ENCODE assay signal across 8 cellular contexts in genomic region chr6:3825331-3825831, GRCh38. TPM values are rescaled to one million over a fixed set of nuclear protein-coding genes. Genes with fewer than 3 reads are reported as not detected.
DNase-seq lines count a peak whose midpoint lies in the region; ATAC-seq, FAIRE-seq and TF ChIP-seq lines count a peak whose summit lies in the region.

No MANE protein-coding gene starts in this region.

- H3K23ac ChIP-seq in IMR-90 (ENCODE audit: low read depth, low read length): peak overlapping the region; percentile 55

- peaks cover 11% of the 10 kb centered on the region for H3K4me1 ChIP-seq in IMR-90 (ENCODE audit: control insufficient read depth, insufficient read depth, low read length)
- peaks cover 49% of the 10 kb centered on the region for H3K4me1 ChIP-seq in HepG2 (ENCODE audit: insufficient read depth, low read length)

- H3K27me3 ChIP-seq in IMR-90 (ENCODE audit: control insufficient read depth, insufficient read depth, low read length) (no peaks in the 10 kb centered on the region), HepG2 (ENCODE audit: control insufficient read depth in 1 of 2, insufficient read depth in 2 of 2, low read length in 2 of 2) (no peaks in the 10 kb centered on the region; a peak in 1 of 5 replicates)

- peak overlapping the region; percentile 89; the same call in 2 of the 3 replicates for H2BK15ac ChIP-seq in IMR-90 (ENCODE audit: low read depth, low read length)

- POLR2A ChIA-PET in IMR-90 (lab: Charles Lee; ENCODE audit: unreplicated experiment) (interaction anchor here (0.6 to 0.9 kb wide), 4 partner anchors 10 to 17 kb away, joined by 3 to 6 read pairs (median 4); no protein-coding TSS in a partner anchor), HepG2 (lab: Yijun Ruan, JAX) (interaction anchor here (0.9 to 2.8 kb wide), 12 partner anchors 10 to 108 kb away, joined by 4 to 14 read pairs (median 6); no protein-coding TSS in a partner anchor)

- H3K9me3 ChIP-seq in IMR-90 (ENCODE audit: control insufficient read depth, insufficient read depth, low read length) (no peaks in the 10 kb centered on the region), HepG2 (ENCODE audit: low read length) (no peaks in the 10 kb centered on the region)

- no peaks in the 10 kb centered on the region for H3K79me2 ChIP-seq in HepG2 (ENCODE audit: insufficient read depth, low read length)

- peak overlapping the region; percentile 89 for H4K91ac ChIP-seq in IMR-90 (ENCODE audit: insufficient read depth, low read depth, low read length)

- peak overlapping the region; percentile 89 for H2AK5ac ChIP-seq in IMR-90 (ENCODE audit: low read depth, low read length)

- TF ChIP-seq POLR2A in IMR-90 (IDR thresholded peaks at IDR 0.05; ENCODE audit: low read depth, low read length) (no peak), HepG2 (IDR thresholded peaks at IDR 0.05; ENCODE audit: insufficient read depth in 1 of 2, low read depth in 2 of 2, low read length in 2 of 2) (no peak)

- peak overlapping the region; percentile 71 for H2AK9ac ChIP-seq in IMR-90 (replicated peaks; ENCODE audit: low read depth, low read length, poor library complexity)

- peak overlapping the region; percentile 34 for H4K5ac ChIP-seq in IMR-90 (ENCODE audit: low read depth, low read length)

- H3K4ac ChIP-seq in IMR-90 (ENCODE audit: low read depth, low read length): peak overlapping the region; percentile 99

- H2AFZ ChIP-seq in IMR-90 (replicated peaks; ENCODE audit: low read length, poor library complexity) (peak overlapping the region; percentile 81), HepG2 (ENCODE audit: low read length) (peak overlapping the region; percentile 36)

- TF ChIP-seq RAD21 in IMR-90 (IDR thresholded peaks at IDR 0.05; ENCODE audit: low read length) (no peak), HepG2 (CRISPR knock-in tag; IDR thresholded peaks at IDR 0.05) (peak; percentile 95)

- peaks cover 25% of the 10 kb centered on the region for H3K9me1 ChIP-seq in IMR-90 (ENCODE audit: insufficient read depth, low read length)

- DNase-seq in IMR-90 (peak; percentile 32), HepG2 (ENCODE audit: low spot score) (peak; percentile 77), superior temporal gyrus (ENCODE audit: extremely low spot score) (peak; percentile 23), hepatic stellate cell (ENCODE audit: low spot score) (no peak), NCI-H1930 (lab: John Stamatoyannopoulos, UW) (no peak), frontal cortex (ENCODE audit: low spot score in 2 of 2) (no peak), NOMO-1 treated with dmso at 0.1 percent for 144 hours (lab: John Stamatoyannopoulos, UW; ENCODE audit: unreplicated experiment) (no peak)

- H4K8ac ChIP-seq in IMR-90 (ENCODE audit: low read depth in 2 of 2, low read length in 2 of 2): peak overlapping the region; percentile 32 to 73

- H3K4me2 ChIP-seq in IMR-90 (ENCODE audit: low read depth, low read length): peak overlapping the region; percentile 51
- peak overlapping the region; percentile 77 for H3K4me2 ChIP-seq in HepG2 (ENCODE audit: low read depth, low read length)

- peak overlapping the region; percentile 75 for H3K14ac ChIP-seq in IMR-90 (replicated peaks; ENCODE audit: low read depth, low read length)

- peak overlapping the region; percentile 54 for H3K18ac ChIP-seq in IMR-90 (ENCODE audit: low read depth, low read length)

- H3K27ac ChIP-seq in IMR-90 (ENCODE audit: insufficient read depth, low read length) (peak overlapping the region; percentile 80), cingulate gyrus (ENCODE audit: low read depth, low read length) (peak overlapping the region; percentile 93), HepG2 (ENCODE audit: extremely low read length, insufficient read depth, low read length) (peak overlapping the region; percentile 48)

- peak; percentile 77 for FAIRE-seq in HepG2 (lab: Jason Lieb, UNC)
- no peak for FAIRE-seq in frontal cortex (lab: Jason Lieb, UNC)

- no peaks in the 10 kb centered on the region for H3K79me1 ChIP-seq in IMR-90 (ENCODE audit: low read depth in 1 of 2, low read length in 2 of 2)

- peak overlapping the region; percentile 85 for H2BK20ac ChIP-seq in IMR-90 (ENCODE audit: low read depth, low read length)

- in situ Hi-C loops in IMR-90 (cut with MboI; ENCODE audit: low sequenced_read_pairs) (no loop called here), HepG2 (cut with HindIII; ENCODE audit: extremely low pct_ligation_motif_present, low pct_unique_long_range_greater_than_20kb) (loop anchor here (5.0 kb wide), 1 partner anchor 78 kb away; no protein-coding TSS in a partner anchor)

- peak overlapping the region; percentile 99 for H2BK120ac ChIP-seq in IMR-90 (ENCODE audit: low read depth, low read length)

- BruUV-seq in IMR-90 (replicated peaks; lab: Mats Ljungman, UMichigan): no TSS peak
- BruUV-seq in HepG2 (replicated peaks; lab: Mats Ljungman, UMichigan): no TSS peak

- intact Hi-C loops in IMR-90 (cut with micrococcal nuclease) (loop anchor here (5.0 kb wide), 1 partner anchor 73 kb away; the partner anchor contains the start of gene PXDC1), HepG2 (cut with micrococcal nuclease; ENCODE audit: unreplicated experiment) (loop anchor here (1.0 to 5.0 kb wide), 5 partner anchors 12 to 165 kb away; no protein-coding TSS in a partner anchor)

- H3K36me3 ChIP-seq in IMR-90 (ENCODE audit: control insufficient read depth, insufficient read depth, low read length) (no peaks in the 10 kb centered on the region), HepG2 (replicated peaks in 1 of 2; ENCODE audit: control insufficient read depth in 1 of 2, insufficient read depth in 2 of 2, low read length in 2 of 2) (no peaks in the 10 kb centered on the region)

- H4K20me1 ChIP-seq in IMR-90 (ENCODE audit: insufficient read depth, low read length): no peaks in the 10 kb centered on the region
- H4K20me1 ChIP-seq in HepG2 (ENCODE audit: insufficient read depth, low read length): no peaks in the 10 kb centered on the region

- H3K4me3 ChIP-seq in IMR-90 (ENCODE audit: insufficient read depth, low read depth, low read length): no peak overlapping the region; the same call in 1 of the 2 replicates
- H3K4me3 ChIP-seq in HepG2 (replicated peaks in 1 of 3; ENCODE audit: insufficient read depth in 1 of 3, low read depth in 2 of 3, low read length in 3 of 3): peak overlapping the region; percentile 24 to 43 (median 31); a peak in 5 of 6 replicates

- CTCF ChIA-PET in IMR-90 (lab: Yijun Ruan, JAX): interaction anchor here (1.4 kb wide), 1 partner anchor 48 kb away, joined by 5 read pairs; no protein-coding TSS in a partner anchor
- CTCF ChIA-PET in HepG2 (lab: Yijun Ruan, JAX; ENCODE audit: low intra/inter-chr PET ratio, low total read pairs): interaction anchor here (1.1 to 2.3 kb wide), 5 partner anchors 37 to 82 kb away, joined by 3 to 11 read pairs (median 8); no protein-coding TSS in a partner anchor

- peak overlapping the region; percentile 83 for H3K56ac ChIP-seq in IMR-90 (ENCODE audit: extremely low read depth, insufficient read depth, low read length)

- dilution Hi-C loops in IMR-90 (cut with HindIII; ENCODE audit: low sequenced_read_pairs, unreplicated experiment): no loop called here

- 38% methylated on average over 5 of the region's 15 CpGs; no CpG with 5 or more reads in 1 of the 2 experiments for WGBS in IMR-90 (ENCODE audit: extremely low coverage in 2 of 2, insufficient read length in 1 of 2), 2 experiments
- WGBS in HepG2 (ENCODE audit: low lambda C conversion rate): 40% methylated on average over 15 of the region's 15 CpGs

- H3K9ac ChIP-seq in IMR-90 (ENCODE audit: low read depth, low read length): peak overlapping the region; percentile 22; the same call in 1 of the 2 replicates
- peak overlapping the region; percentile 46 for H3K9ac ChIP-seq in HepG2 (ENCODE audit: insufficient read depth, low read depth, low read length)

- peak overlapping the region; percentile 96 for H2BK5ac ChIP-seq in IMR-90 (ENCODE audit: low read depth, low read length, poor library complexity, severe bottlenecking)

- no peak for TF ChIP-seq EP300 in HepG2 (IDR thresholded peaks at IDR 0.05; ENCODE audit: low read depth in 2 of 2, low read length in 2 of 2)
- no peak for TF ChIP-seq EP300 in HepG2 (CRISPR knock-in tag; IDR thresholded peaks at IDR 0.05; ENCODE audit: borderline replicate concordance)

- ATAC-seq in IMR-90 (ENCODE audit: low read depth) (peak; percentile 29), HepG2 (peak; percentile 96)

- TF ChIP-seq CTCF in IMR-90 (conservative IDR thresholded peaks at IDR 0.05; ENCODE audit: low read depth, low read length) (peak; percentile 36), HepG2 (CRISPR knock-in tag; IDR thresholded peaks at IDR 0.05) (peak; percentile 96)

TF ChIP-seq in HepG2, 621 proteins besides CTCF, POLR2A, EP300 and RAD21 (continues in another document):
- TF ChIP-seq ZNF441 (CRISPR knock-in tag; IDR thresholded peaks at IDR 0.05; ENCODE audit: borderline replicate concordance): no peak
- TF ChIP-seq SALL1 (CRISPR knock-in tag; IDR thresholded peaks at IDR 0.05): peak; percentile 82
- no peak for TF ChIP-seq GTF2F1 (IDR thresholded peaks at IDR 0.05; ENCODE audit: low read length)

RNA-seq across cellular contexts. Expression of gene FAM50B, which starts 23.8 kb away (rescaled TPM):
- total RNA-seq in IMR-90 (2012; rRNA removed) (3.9 and 4.1 TPM in 2 replicates), HepG2 (2016; rRNA removed; fragmentation: Illumina TruSeq; extraction: Trizol) (not detected in 2 replicates), frontal cortex (22.0 TPM)
- polyA plus RNA-seq in IMR-90 (2012; rRNA removed) (7.4 and 8.0 TPM in 2 replicates), HepG2 (2011; rRNA removed) (0.05 TPM in 1 of 2 replicates, not detected in the other)
- 6.4 and 11.4 TPM in 2 replicates for polyA plus RNA-seq in IMR-90 (2012; cell fraction: cytosol; rRNA removed)
- polyA plus RNA-seq in IMR-90 (2012; cell fraction: nucleus; rRNA removed; ENCODE audit: low replicate concordance): 3.2 and 5.5 TPM in 2 replicates
- not detected in 2 replicates for total RNA-seq in HepG2 (2016; cell fraction: cytosol; rRNA removed; fragmentation: Illumina TruSeq; extraction: Trizol; ENCODE audit: low read depth)
- total RNA-seq in HepG2 (2016; cell fraction: insoluble cytoplasmic fraction; rRNA removed; fragmentation: Illumina TruSeq; extraction: Trizol): not detected in 2 replicates
- total RNA-seq in HepG2 (2016; cell fraction: membrane; rRNA removed; fragmentation: Illumina TruSeq; extraction: Trizol): not detected in 2 replicates
- total RNA-seq in HepG2 (2016; cell fraction: nucleus; rRNA removed; fragmentation: Illumina TruSeq; extraction: Trizol): not detected in 2 replicates
- polyA plus RNA-seq in HepG2 (2011; cell fraction: cytosol; rRNA removed): not detected in 2 replicates
- polyA plus RNA-seq in HepG2 (2011; cell fraction: nucleus; rRNA removed): 0.07 TPM in 1 of 2 replicates, not detected in the other
- not detected in 2 replicates for polyA plus RNA-seq in HepG2 (2012)
- not detected in 2 replicates for polyA plus RNA-seq in HepG2 (2016; cell fraction: cytosol; fragmentation: Illumina TruSeq; extraction: Trizol; ENCODE audit: low read depth)
- not detected in 2 replicates for polyA plus RNA-seq in HepG2 (2016; cell fraction: insoluble cytoplasmic fraction; fragmentation: Illumina TruSeq; extraction: Trizol; ENCODE audit: low read depth)
- not detected in 2 replicates for polyA plus RNA-seq in HepG2 (2016; cell fraction: membrane; fragmentation: Illumina TruSeq; extraction: Trizol; ENCODE audit: low read depth)
- polyA plus RNA-seq in HepG2 (2016; cell fraction: nucleus; fragmentation: Illumina TruSeq; extraction: Trizol; ENCODE audit: insufficient read depth, low read depth): not detected in 2 replicates
- polyA minus RNA-seq in HepG2 (2011; rRNA and poly(A)+ RNA removed; ENCODE audit: low replicate concordance): 2.4 TPM in 1 of 2 replicates, not detected in the other
- not detected in 2 replicates for polyA minus RNA-seq in HepG2 (2011; cell fraction: cytosol; rRNA and poly(A)+ RNA removed)
- polyA minus RNA-seq in HepG2 (2011; cell fraction: nucleus; rRNA and poly(A)+ RNA removed): not detected in 2 replicates

Comparison
In these comparisons a context has a peak if more than half of its experiments do, and no peak if none do; other contexts are left out.
1. DNase-seq: peak in IMR-90 (single experiment), HepG2 (single experiment) and superior temporal gyrus (single experiment); none in hepatic stellate cell (single experiment), NCI-H1930 (0 of 2), frontal cortex (0 of 2) and NOMO-1 treated with dmso at 0.1 percent for 144 hours (single experiment).
2. Peak in every context shown above with its lines, with median percentiles within 50 percentile points of each other: H3K27ac ChIP-seq.